In the genomic region with DNA sequence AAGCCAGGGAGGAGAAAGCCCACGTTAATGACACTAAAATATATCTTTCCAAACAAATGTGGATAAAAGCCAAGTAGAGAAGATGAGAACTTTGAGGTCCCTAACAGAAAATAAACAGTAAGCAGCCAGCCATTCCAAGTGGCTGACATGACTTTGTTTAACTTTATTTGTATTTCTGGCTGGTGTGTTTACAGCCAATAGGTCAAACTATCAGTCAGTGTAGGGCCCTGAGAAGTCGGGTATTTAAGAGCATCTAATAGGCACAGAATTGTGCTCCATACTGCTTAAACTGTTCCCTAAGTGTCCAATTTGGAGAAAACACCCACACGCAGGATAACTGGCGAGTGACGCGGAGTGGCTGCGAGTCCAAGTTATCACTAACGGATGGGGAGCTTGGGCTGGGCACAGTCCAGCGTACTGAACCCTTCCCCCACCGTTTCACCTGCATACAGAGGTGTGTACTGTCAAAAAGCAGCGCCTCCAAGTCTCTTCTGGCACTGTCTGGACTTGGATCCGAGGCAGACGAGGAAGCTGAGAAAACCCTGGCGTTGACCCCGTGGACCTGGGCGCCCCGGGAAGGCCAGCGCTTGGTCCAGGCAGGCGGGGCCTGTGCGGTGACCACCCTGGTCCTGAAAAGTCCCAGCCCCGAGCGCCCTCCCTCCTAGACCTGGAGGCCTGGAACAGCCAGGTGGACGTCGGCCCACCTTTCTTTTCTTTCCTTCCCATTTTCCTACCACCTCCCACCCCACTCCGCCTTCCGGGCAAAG, we compare ENCODE assay signal across 8 cellular contexts. TPM values are rescaled to one million over a fixed set of nuclear protein-coding genes. Genes with fewer than 3 reads are reported as not detected.
DNase-seq lines count a peak whose midpoint lies in the region; ATAC-seq lines count a peak whose summit lies in the region.

No MANE protein-coding gene starts in this region.

- H3K4me1 ChIP-seq in iPS-15b (ENCODE audit: control insufficient read depth, insufficient read depth, low read length) (no peaks in the 10 kb centered on the region), skeletal muscle tissue (ENCODE audit: control insufficient read depth in 3 of 3, insufficient read depth in 3 of 3, low read length in 3 of 3) (peaks cover 3 to 9% (median 9%) of the 10 kb centered on the region in 3 donors)

- peaks cover 5% of the 10 kb centered on the region for H3K27me3 ChIP-seq in iPS-15b (ENCODE audit: control insufficient read depth, insufficient read depth, low read length)
- no peaks in the 10 kb centered on the region for H3K27me3 ChIP-seq in skeletal muscle tissue (ENCODE audit: control insufficient read depth in 3 of 3, insufficient read depth in 3 of 3, low read length in 3 of 3)

- H3K9ac ChIP-seq in iPS-15b (ENCODE audit: low read depth, low read length) = no peak overlapping the region
- peak overlapping the region; percentile 88 to 90 (median 89) for H3K9ac ChIP-seq in skeletal muscle tissue (ENCODE audit: low read depth in 1 of 3, low read length in 3 of 3)

- H3K27ac ChIP-seq in angular gyrus (ENCODE audit: low read depth, low read length) = peak overlapping the region; percentile 62
- H3K27ac ChIP-seq in skeletal muscle tissue (ENCODE audit: low read depth, low read length) = peak overlapping the region; percentile 89

- H3K36me3 ChIP-seq in iPS-15b (ENCODE audit: control insufficient read depth, insufficient read depth, low read length) (no peaks in the 10 kb centered on the region), skeletal muscle tissue (ENCODE audit: control insufficient read depth in 3 of 3, insufficient read depth in 3 of 3, low read length in 3 of 3) (peaks cover 3 to 14% (median 12%) of the 10 kb centered on the region in 3 donors)

- peak; percentile 41 for DNase-seq in DMS53 treated with DMSO at 0.1 percent for 48 hours (lab: John Stamatoyannopoulos, UW; ENCODE audit: unreplicated experiment)
- no peak for DNase-seq in OCI-M2 (lab: John Stamatoyannopoulos, UW; ENCODE audit: unreplicated experiment)
- DNase-seq in DMS114 treated with DMSO at 0.1 percent for 48 hours (lab: John Stamatoyannopoulos, UW; ENCODE audit: unreplicated experiment) = no peak

- ATAC-seq in HG03108 (IDR thresholded peaks at IDR 0.05; ENCODE audit: unreplicated experiment) (peak; percentile 2), HG03520 (IDR thresholded peaks at IDR 0.05; ENCODE audit: unreplicated experiment) (no peak)

- H3K4me3 ChIP-seq in iPS-15b (ENCODE audit: low read depth, low read length) (peak overlapping the region; percentile 46), skeletal muscle tissue (ENCODE audit: low read length in 3 of 3) (peak overlapping the region; percentile 75 to 99 (median 98))

- H3K9me3 ChIP-seq in iPS-15b (ENCODE audit: control insufficient read depth, insufficient read depth, low read length) (no peaks in the 10 kb centered on the region), skeletal muscle tissue (ENCODE audit: control insufficient read depth in 3 of 3, low read length in 3 of 3) (no peaks in the 10 kb centered on the region)

RNA-seq across cellular contexts. Expression of gene LGALS8, which starts 0.7 kb away (rescaled TPM):
- 15.7 TPM for total RNA-seq in skeletal muscle tissue
